Comparison of ENCODE assay signal across 29 cellular contexts in the genomic region with DNA sequence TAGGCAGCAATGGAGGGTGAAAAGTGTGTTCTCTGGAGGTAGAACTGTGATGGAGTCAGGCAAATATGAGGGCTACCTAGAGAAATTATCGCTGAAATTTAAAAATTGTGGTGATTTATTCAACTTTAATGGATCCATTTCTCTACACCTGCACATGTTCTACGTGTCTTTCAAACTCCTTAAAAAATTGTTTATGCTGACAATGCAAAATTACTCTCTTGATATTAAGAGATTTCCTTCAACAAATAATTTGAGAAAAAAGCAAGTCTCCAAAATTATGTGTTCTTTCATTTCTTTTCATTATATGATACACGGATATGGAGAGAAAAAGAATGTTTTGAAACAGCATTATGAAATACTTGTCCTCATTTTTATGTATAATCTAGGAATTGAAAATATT.
"Had no signal": no experiment of that assay in that cellular context is flagged by ENCODE, and none has a peak within 500 bp of the region (broad histone marks: within the 10 kb centered on the region; RNA-seq: fewer than 3 reads in every experiment).

No MANE protein-coding gene starts in this region.

- H3K27ac ChIP-seq: ovary, parathyroid adenoma, psoas muscle, skin epidermis, spleen, suprapubic skin, testis, tibial artery, transverse colon, upper lobe of right lung, uterus had no signal

- H3K27me3 ChIP-seq: ovary, spleen, suprapubic skin, testis, tibial artery, transverse colon, upper lobe of right lung, uterus had no signal

- H3K36me3 ChIP-seq: ovary, spleen, suprapubic skin, tibial artery, transverse colon, upper lobe of right lung, uterus had no signal

- H3K9ac ChIP-seq: parathyroid adenoma had no signal

- H3K4me3 ChIP-seq: ovary, psoas muscle, skin epidermis, smooth muscle cell, spleen, suprapubic skin, testis, tibial artery, transverse colon, upper lobe of right lung, uterus had no signal

- H3K9me3 ChIP-seq: ovary, psoas muscle, spleen, suprapubic skin, testis, tibial artery, transverse colon, upper lobe of right lung, uterus had no signal

- H3K4me1 ChIP-seq: parathyroid adenoma, psoas muscle, spleen, suprapubic skin, testis, tibial artery, transverse colon, upper lobe of right lung, uterus had no signal

- H2AFZ ChIP-seq: parathyroid adenoma had no signal

- ATAC-seq: naive thymus-derived CD8-positive, alpha-beta T cell; natural killer cell treated with Interleukin-12 subunit alpha and Interleukin-12 subunit beta and Interleukin-15 and Interleukin-18, amount 100 ng/mL, for 72 hours; psoas muscle; right cardiac atrium; sciatic nerve; stimulated activated memory B cell treated with anti-CD40 and anti-IgM and Interleukin-4, amounts not matched to agents 10 μg/mL and 1 μg/mL and 100 μg/mL, for 72 hours; stimulated activated naive CD8-positive, alpha-beta T cell treated with anti-CD3 and anti-CD28 coated beads, Interleukin-15, amount 100 ng/mL, for 72 hours; stimulated activated naive CD8-positive, alpha-beta T cell treated with anti-CD3 and anti-CD28 coated beads, Interleukin-15, Interleukin-2, amounts not matched to agents 100 U/mL and 50 U/mL, for 24 hours; upper lobe of right lung had no signal

- DNase-seq: naive thymus-derived CD8-positive, alpha-beta T cell; nephron progenitor cell; occipital lobe; ovary; posterior cingulate gyrus; psoas muscle; right cardiac atrium; spleen; stimulated activated CD4-positive, alpha-beta T cell treated with anti-CD3 and anti-CD28 coated beads, Interleukin-12 subunit alpha, Interleukin-12 subunit beta, amount 100 ng/mL, for 4 hours; stimulated activated CD4-positive, alpha-beta T cell treated with anti-CD3 and anti-CD28 coated beads, Interleukin-1b, Interleukin-23, amount 100 ng/mL, for 48 hours; stimulated activated CD4-positive, alpha-beta T cell treated with anti-CD3 and anti-CD28 coated beads, Interleukin-4, amount 100 ng/mL, for 1 hour; stimulated activated CD4-positive, alpha-beta T cell treated with anti-CD3 and anti-CD28 coated beads, Interleukin-4, amount 100 ng/mL, for 4 hours; stimulated activated CD8-positive, alpha-beta memory T cell treated with anti-CD3 and anti-CD28 coated beads, Interleukin-4, amount 100 ng/mL, for 48 hours; stimulated activated naive CD4-positive, alpha-beta T cell; stimulated activated naive CD8-positive, alpha-beta T cell treated with anti-CD3 and anti-CD28 coated beads, Interleukin-15, amount 100 ng/mL, for 72 hours; stimulated activated naive CD8-positive, alpha-beta T cell treated with anti-CD3 and anti-CD28 coated beads, Interleukin-15, Interleukin-2, amounts not matched to agents 100 U/mL and 50 U/mL, for 24 hours; substantia nigra; testis; tibial artery; transverse colon; upper lobe of right lung; uterus had no signal

- H3K4me2 ChIP-seq: smooth muscle cell had no signal

- H3K79me2 ChIP-seq: parathyroid adenoma had no signal
